12 cellular contexts compared by ENCODE assay signal in the genomic region with DNA sequence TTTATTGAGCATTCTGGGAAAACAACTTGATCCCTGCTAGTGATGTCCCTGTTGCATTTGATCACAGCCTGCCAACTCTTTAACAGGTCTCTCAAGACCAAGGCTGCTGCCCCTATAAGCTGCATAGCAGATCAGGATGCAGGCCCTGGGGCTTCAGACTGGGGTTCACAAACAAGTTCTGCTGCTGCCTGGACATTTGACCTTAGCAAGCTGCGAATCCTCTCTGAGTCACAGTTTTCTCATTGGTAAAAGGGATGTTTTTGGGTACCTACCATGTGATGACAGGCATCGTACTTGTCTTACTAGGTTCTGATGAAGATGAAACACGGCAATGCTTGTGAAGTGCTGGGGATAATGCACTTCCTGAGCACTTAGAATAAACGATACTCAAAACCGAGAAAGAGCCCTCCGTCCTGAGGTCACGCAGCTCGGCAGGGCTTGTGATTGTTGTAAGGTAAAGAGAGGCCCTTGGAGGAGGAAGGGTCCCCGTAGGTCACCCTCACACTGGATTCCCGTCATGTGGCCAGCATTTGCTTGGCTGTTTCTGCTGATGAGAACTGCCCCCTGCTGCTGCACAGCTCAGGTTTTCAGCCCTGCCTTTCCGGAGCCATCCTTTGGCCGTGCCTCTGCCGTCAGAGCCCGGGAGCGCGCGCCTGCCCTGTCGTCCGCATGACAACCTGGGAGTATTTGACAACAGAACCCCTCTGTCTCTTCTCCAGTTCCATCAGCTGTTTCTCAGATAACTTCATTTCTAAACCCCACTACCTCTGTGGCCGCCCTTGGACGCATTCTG. TPM values are rescaled to one million over a fixed set of nuclear protein-coding genes. Genes with fewer than 3 reads are reported as not detected.
DNase-seq lines count a peak whose midpoint lies in the region; ATAC-seq and TF ChIP-seq lines count a peak whose summit lies in the region.
"Had no signal": no experiment of that assay in that cellular context is flagged by ENCODE, and none has a peak within 500 bp of the region (broad histone marks: within the 10 kb centered on the region; RNA-seq: fewer than 3 reads in every experiment).

No MANE protein-coding gene starts in this region.

- peaks cover 0 to 63% (median 12%) of the 10 kb centered on the region in 11 experiments; a peak in 10 of 22 replicates for H4K20me1 ChIP-seq in BLaER1 treated with 17β-estradiol and CSF1 and Interleukin-3, amounts not matched to agents 10 nM and 100 nM

- no peak for DNase-seq in WTC11 (ENCODE audit: low spot score)
- no peak for DNase-seq in foreskin keratinocyte
- no peak for DNase-seq in stimulated activated CD4-positive, alpha-beta T cell treated with anti-CD3 and anti-CD28 coated beads, Interleukin-4, amount 100 ng/mL, for 1 hour
- DNase-seq: mesendoderm had no signal

- H3K9me3 ChIP-seq in BLaER1 treated with 17β-estradiol and CSF1 and Interleukin-3, amounts not matched to agents 10 nM and 100 nM (replicated peaks in 1 of 11): no peaks in the 10 kb centered on the region
- no peaks in the 10 kb centered on the region for H3K9me3 ChIP-seq in parathyroid adenoma (ENCODE audit: control insufficient read depth, low read length)

- peaks cover 10 to 53% (median 37%) of the 10 kb centered on the region in 10 experiments for H3K4me1 ChIP-seq in BLaER1 treated with 17β-estradiol and CSF1 and Interleukin-3, amounts not matched to agents 10 nM and 100 nM
- peaks cover 36% of the 10 kb centered on the region for H3K4me1 ChIP-seq in foreskin keratinocyte
- H3K4me1 ChIP-seq in parathyroid adenoma: peaks cover 2% of the 10 kb centered on the region

- H3K27me3 ChIP-seq in BLaER1 treated with 17β-estradiol and CSF1 and Interleukin-3, amounts not matched to agents 10 nM and 100 nM: peaks cover 0 to 84% (median 7%) of the 10 kb centered on the region in 11 experiments; a peak in 10 of 22 replicates
- H3K27me3 ChIP-seq in foreskin keratinocyte (no peaks in the 10 kb centered on the region), parathyroid adenoma (ENCODE audit: control insufficient read depth, insufficient read depth, low read length) (no peaks in the 10 kb centered on the region)

- H3K79me2 ChIP-seq in parathyroid adenoma: peaks cover 48% of the 10 kb centered on the region

- H3K4me1 Mint-ChIP-seq in WTC11: peaks cover 12% of the 10 kb centered on the region

- H3K27ac ChIP-seq in BLaER1 treated with 17β-estradiol and CSF1 and Interleukin-3, amounts not matched to agents 10 nM and 100 nM: no peak overlapping the region
- H3K27ac ChIP-seq in foreskin keratinocyte: peak overlapping the region; percentile 86
- H3K27ac ChIP-seq in parathyroid adenoma: peak overlapping the region; percentile 74

- CTCF ChIA-PET in WTC11 (lab: Charles Lee): interaction anchor here (0.8 to 1.0 kb wide), 3 partner anchors 19 to 43 kb away, joined by 3 to 5 read pairs (median 3); no protein-coding TSS in a partner anchor

- no peak for ATAC-seq in WTC11
- no peak for ATAC-seq in foreskin keratinocyte
- ATAC-seq in HG02970 (IDR thresholded peaks at IDR 0.05; ENCODE audit: low FRiP score, unreplicated experiment): no peak
- ATAC-seq in HG02938 (IDR thresholded peaks at IDR 0.05; ENCODE audit: unreplicated experiment): no peak
- no peak for ATAC-seq in HG03135 (IDR thresholded peaks at IDR 0.05; ENCODE audit: unreplicated experiment)
- ATAC-seq: activated naive CD4-positive, alpha-beta T cell treated with anti-CD3 and anti-CD28 coated beads, Interleukin-2, amount 50 U/mL, for 72 hours; Panc1 had no signal

- POLR2A ChIA-PET in WTC11 (lab: Charles Lee): no interaction called here

- no peak overlapping the region for H3K4me3 ChIP-seq in BLaER1 treated with 17β-estradiol and CSF1 and Interleukin-3, amounts not matched to agents 10 nM and 100 nM
- H3K4me3 ChIP-seq in parathyroid adenoma (ENCODE audit: low read depth, low read length): no peak overlapping the region
- H3K4me3 ChIP-seq: dorsolateral prefrontal cortex had no signal

- H3K4me2 ChIP-seq in BLaER1 treated with 17β-estradiol and CSF1 and Interleukin-3, amounts not matched to agents 10 nM and 100 nM: peak overlapping the region in 8 of 11 experiments; percentile 48 to 72 (median 64); a peak in 16 of 22 replicates
- no peak overlapping the region for H3K4me2 ChIP-seq in parathyroid adenoma (ENCODE audit: low read length)

- H3K36me3 ChIP-seq in BLaER1 treated with 17β-estradiol and CSF1 and Interleukin-3, amounts not matched to agents 10 nM and 100 nM: no peaks in the 10 kb centered on the region
- H3K36me3 ChIP-seq in parathyroid adenoma (ENCODE audit: control insufficient read depth, insufficient read depth, low read length): no peaks in the 10 kb centered on the region

- no peak overlapping the region; the same call in 1 of the 2 replicates for H3K27ac Mint-ChIP-seq in WTC11

- no peaks in the 10 kb centered on the region; the same call in 1 of the 2 replicates for H3K27me3 Mint-ChIP-seq in WTC11 (ENCODE audit: low read depth)

- H2AFZ ChIP-seq in parathyroid adenoma: no peak overlapping the region

- H3K9ac ChIP-seq in BLaER1 treated with 17β-estradiol and CSF1 and Interleukin-3, amounts not matched to agents 10 nM and 100 nM: no peak overlapping the region
- H3K9ac ChIP-seq in parathyroid adenoma: no peak overlapping the region

- no peaks in the 10 kb centered on the region for H3K36me3 Mint-ChIP-seq in WTC11
- H3K36me3 Mint-ChIP-seq: activated naive CD4-positive, alpha-beta T cell treated with anti-CD3 and anti-CD28 coated beads, Interleukin-2, amount 50 U/mL, for 72 hours had no signal

- TF ChIP-seq CTCF in WTC11 (IDR thresholded peaks at IDR 0.05): no peak
- TF ChIP-seq CTCF in foreskin keratinocyte (conservative IDR thresholded peaks at IDR 0.05): no peak
- TF ChIP-seq CTCF in parathyroid adenoma (IDR thresholded peaks at IDR 0.05): no peak

- no peak overlapping the region for H3K4me3 Mint-ChIP-seq in WTC11

- no peaks in the 10 kb centered on the region for H3K9me3 Mint-ChIP-seq in WTC11
- H3K9me3 Mint-ChIP-seq: activated naive CD4-positive, alpha-beta T cell treated with anti-CD3 and anti-CD28 coated beads, Interleukin-2, amount 50 U/mL, for 72 hours had no signal

TF ChIP-seq in WTC11, 78 proteins besides CTCF, POLR2A, EP300 and RAD21:
- TF ChIP-seq, protein P1, sequence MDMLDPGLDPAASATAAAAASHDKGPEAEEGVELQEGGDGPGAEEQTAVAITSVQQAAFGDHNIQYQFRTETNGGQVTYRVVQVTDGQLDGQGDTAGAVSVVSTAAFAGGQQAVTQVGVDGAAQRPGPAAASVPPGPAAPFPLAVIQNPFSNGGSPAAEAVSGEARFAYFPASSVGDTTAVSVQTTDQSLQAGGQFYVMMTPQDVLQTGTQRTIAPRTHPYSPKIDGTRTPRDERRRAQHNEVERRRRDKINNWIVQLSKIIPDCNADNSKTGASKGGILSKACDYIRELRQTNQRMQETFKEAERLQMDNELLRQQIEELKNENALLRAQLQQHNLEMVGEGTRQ (CRISPR knock-in tag; IDR thresholded peaks at IDR 0.05): 0 out of 2 replicates have a peak, but pooled peaks have one; percentile 11
- TF ChIP-seq ZNF263 (CRISPR knock-in tag; IDR thresholded peaks at IDR 0.05; ENCODE audit: low read depth): no peak

RNA-seq across cellular contexts. Expression of a gene that starts 39.1 kb away (rescaled TPM):
- 21.8 to 27.6 TPM (median 23.9 TPM) in 3 replicates for total RNA-seq in WTC11 (2021)
- total RNA-seq in foreskin keratinocyte: 17.9 and 19.2 TPM in 2 replicates
- polyA plus RNA-seq in foreskin keratinocyte: 16.2 and 19.0 TPM in 2 replicates

Comparison
In these comparisons a context has a peak if more than half of its experiments do, and no peak if none do; other contexts are left out.
1. H3K27ac ChIP-seq: peak in foreskin keratinocyte (single experiment) and parathyroid adenoma (single experiment); none in BLaER1 treated with 17β-estradiol and CSF1 and Interleukin-3, amounts not matched to agents 10 nM and 100 nM (0 of 11).